21 cellular contexts compared by ENCODE assay signal in the genomic region with DNA sequence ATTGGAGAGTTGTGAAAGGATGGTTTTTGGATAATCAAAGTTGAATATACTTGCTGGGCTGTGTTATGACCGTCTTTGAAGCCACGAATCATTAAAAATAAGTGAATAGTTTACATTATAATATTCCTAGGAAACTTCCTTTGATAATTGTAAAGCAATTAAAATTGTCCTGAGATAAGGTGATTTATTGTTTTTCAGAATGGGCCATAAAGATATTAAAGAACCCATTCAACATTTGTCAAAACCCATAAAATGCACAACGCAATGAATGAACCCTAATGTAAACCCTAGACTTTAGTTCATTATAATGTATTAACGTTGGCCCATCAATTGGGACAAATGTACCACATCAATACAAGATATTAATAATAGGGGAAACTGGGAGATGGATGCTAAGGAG. TPM values are rescaled to one million over a fixed set of nuclear protein-coding genes. Genes with fewer than 3 reads are reported as not detected.
DNase-seq lines count a peak whose midpoint lies in the region; ATAC-seq, FAIRE-seq and TF ChIP-seq lines count a peak whose summit lies in the region.
"Had no signal": no experiment of that assay in that cellular context is flagged by ENCODE, and none has a peak within 500 bp of the region (broad histone marks: within the 10 kb centered on the region; RNA-seq: fewer than 3 reads in every experiment).

No MANE protein-coding gene starts in this region.

- H2AFZ ChIP-seq in parathyroid adenoma (no peak overlapping the region), PC-9 (no peak overlapping the region)
- H2AFZ ChIP-seq: GM23338 had no signal

- no peaks in the 10 kb centered on the region for H3K9me2 ChIP-seq in PC-9 (ENCODE audit: insufficient read depth)

- no peak for TF ChIP-seq EP300 in esophagus muscularis mucosa (IDR thresholded peaks at IDR 0.05)

- DNase-seq in ascending aorta (ENCODE audit: low spot score in 2 of 2): no peak
- DNase-seq in esophagus muscularis mucosa (ENCODE audit: extremely low spot score): no peak
- no peak for DNase-seq in tibial artery
- no peak for DNase-seq in PC-9
- DNase-seq in urothelium cell line (ENCODE audit: low spot score): no peak
- DNase-seq in AG08396 (ENCODE audit: low spot score): no peak
- DNase-seq: Caco-2; CD4-positive, alpha-beta memory T cell; DMS 273 treated with DMSO at 0.1 percent for 48 hours; DMS79 treated with DMSO at 0.1 percent for 48 hours; Karpas-422; NCI-H1105 treated with DMSO at 0.1 percent for 48 hours; NCI-H2081; NCI-H2171 treated with DMSO at 0.1 percent for 48 hours; NCI-H526 had no signal

- WGBS in esophagus muscularis mucosa: 67% methylated on average over 4 of the region's 4 CpGs

- H3K9me3 ChIP-seq in ascending aorta (no peaks in the 10 kb centered on the region), esophagus muscularis mucosa (no peaks in the 10 kb centered on the region), parathyroid adenoma (ENCODE audit: control insufficient read depth, low read length) (no peaks in the 10 kb centered on the region), tibial artery (no peaks in the 10 kb centered on the region), PC-9 (ENCODE audit: insufficient read depth, low read depth) (no peaks in the 10 kb centered on the region)
- H3K9me3 ChIP-seq: BLaER1, Caco-2, HAP-1 had no signal

- no peaks in the 10 kb centered on the region; the same call in 1 of the 2 replicates for H3F3A ChIP-seq in PC-9 (ENCODE audit: insufficient read depth, low read depth)

- intact Hi-C loops in ascending aorta (cut with DNase I): no loop called here
- intact Hi-C loops in esophagus muscularis mucosa (cut with DNase I): no loop called here
- intact Hi-C loops in tibial artery (cut with DNase I; ENCODE audit: low total_unique reads): no loop called here
- intact Hi-C loops in PC-9 (cut with micrococcal nuclease; ENCODE audit: unreplicated experiment): no loop called here

- POLR2A ChIA-PET in PC-9 (lab: Charles Lee; ENCODE audit: unreplicated experiment): no interaction called here

- peak overlapping the region in 1 of 2 donors; percentile 92 for H3K4me3 ChIP-seq in ascending aorta
- H3K4me3 ChIP-seq in esophagus muscularis mucosa: no peak overlapping the region
- no peak overlapping the region for H3K4me3 ChIP-seq in parathyroid adenoma (ENCODE audit: low read depth, low read length)
- no peak overlapping the region for H3K4me3 ChIP-seq in tibial artery
- H3K4me3 ChIP-seq in PC-9: no peak overlapping the region
- H3K4me3 ChIP-seq: BLaER1, GM23338, HAP-1 had no signal

- peak overlapping the region; percentile 61 to 80 for H3K27ac ChIP-seq in ascending aorta
- peak overlapping the region; percentile 94 to 99 (median 98) for H3K27ac ChIP-seq in esophagus muscularis mucosa (replicated peaks in 1 of 4)
- H3K27ac ChIP-seq in parathyroid adenoma: peak overlapping the region; percentile 54
- H3K27ac ChIP-seq in tibial artery: peak overlapping the region; percentile 69 to 98
- no peak overlapping the region for H3K27ac ChIP-seq in PC-9
- H3K27ac ChIP-seq: BLaER1 had no signal

- no peak for TF ChIP-seq CTCF in ascending aorta (IDR thresholded peaks at IDR 0.05)
- no peak for TF ChIP-seq CTCF in esophagus muscularis mucosa (IDR thresholded peaks at IDR 0.05)
- no peak for TF ChIP-seq CTCF in parathyroid adenoma (IDR thresholded peaks at IDR 0.05)
- no peak for TF ChIP-seq CTCF in tibial artery (IDR thresholded peaks at IDR 0.05)
- no peak for TF ChIP-seq CTCF in PC-9 (conservative IDR thresholded peaks at IDR 0.05)

- H3K79me2 ChIP-seq in parathyroid adenoma (peaks cover 22% of the 10 kb centered on the region), PC-9 (ENCODE audit: low read depth) (no peaks in the 10 kb centered on the region)

- no TSS peak for BruUV-seq in PC-9 (replicated peaks; lab: Mats Ljungman, UMichigan)

- H3K36me3 ChIP-seq in ascending aorta (no peaks in the 10 kb centered on the region), esophagus muscularis mucosa (no peaks in the 10 kb centered on the region), parathyroid adenoma (ENCODE audit: control insufficient read depth, insufficient read depth, low read length) (no peaks in the 10 kb centered on the region), tibial artery (no peaks in the 10 kb centered on the region), PC-9 (ENCODE audit: low read depth) (no peaks in the 10 kb centered on the region)
- H3K36me3 ChIP-seq: BLaER1, HAP-1 had no signal

- TF ChIP-seq POLR2A in esophagus muscularis mucosa (IDR thresholded peaks at IDR 0.05; ENCODE audit: low read depth): no peak

- no peaks in the 10 kb centered on the region for H4K20me1 ChIP-seq in PC-9 (ENCODE audit: insufficient read depth)

- H3K27me3 ChIP-seq in ascending aorta (no peaks in the 10 kb centered on the region), esophagus muscularis mucosa (no peaks in the 10 kb centered on the region), parathyroid adenoma (ENCODE audit: control insufficient read depth, insufficient read depth, low read length) (no peaks in the 10 kb centered on the region), tibial artery (no peaks in the 10 kb centered on the region), PC-9 (ENCODE audit: insufficient read depth, low read depth) (no peaks in the 10 kb centered on the region)

- no peak for ATAC-seq in GM18519 (IDR thresholded peaks at IDR 0.05; ENCODE audit: low FRiP score, unreplicated experiment)
- ATAC-seq: GM23338, Right ventricle myocardium inferior had no signal

- CTCF ChIA-PET in PC-9 (lab: Charles Lee): no interaction called here

- H3K4me2 ChIP-seq in parathyroid adenoma (ENCODE audit: low read length) (no peak overlapping the region), PC-9 (no peak overlapping the region)
- H3K4me2 ChIP-seq: GM23338 had no signal

- no peak for FAIRE-seq in urothelium cell line (lab: Jason Lieb, UNC)

- peaks cover 3 to 5% of the 10 kb centered on the region in 2 donors for H3K4me1 ChIP-seq in ascending aorta
- H3K4me1 ChIP-seq in esophagus muscularis mucosa: peaks cover 30 to 90% (median 62%) of the 10 kb centered on the region in 4 donors
- H3K4me1 ChIP-seq in parathyroid adenoma: peaks cover 17% of the 10 kb centered on the region
- H3K4me1 ChIP-seq in tibial artery: peaks cover 0 to 96% (median 9%) of the 10 kb centered on the region in 4 donors
- 0 out of 2 replicates have a peak, but pooled peaks cover 5% of the 10 kb centered on the region for H3K4me1 ChIP-seq in PC-9 (replicated peaks; ENCODE audit: insufficient read depth)
- H3K4me1 ChIP-seq: Caco-2 had no signal

- no peak overlapping the region for H3K9ac ChIP-seq in parathyroid adenoma
- H3K9ac ChIP-seq: BLaER1 had no signal

RNA-seq across cellular contexts. Expression of gene FHL1, which starts 11.4 kb away (rescaled TPM):
- total RNA-seq in ascending aorta: 850 TPM
- total RNA-seq in esophagus muscularis mucosa: 1,000 to 10,000 TPM; 2,189 to 3,092 (median 2,823) TPM
- total RNA-seq in PC-9 (2021): 0.65 and 1.7 TPM in 2 replicates

Comparison
In these comparisons a context has a peak if more than half of its experiments do, and no peak if none do; other contexts are left out.
1. RNA of gene FHL1, which starts 11.4 kb away (total RNA-seq): 2,189 to 3,092 TPM in esophagus muscularis mucosa and 850 TPM in ascending aorta (single experiment); 0.65 to 1.7 TPM in PC-9; every median in the first group is over 100 times any median in the second.